Comparison of ENCODE assay signal across 30 cellular contexts in the genomic region with DNA sequence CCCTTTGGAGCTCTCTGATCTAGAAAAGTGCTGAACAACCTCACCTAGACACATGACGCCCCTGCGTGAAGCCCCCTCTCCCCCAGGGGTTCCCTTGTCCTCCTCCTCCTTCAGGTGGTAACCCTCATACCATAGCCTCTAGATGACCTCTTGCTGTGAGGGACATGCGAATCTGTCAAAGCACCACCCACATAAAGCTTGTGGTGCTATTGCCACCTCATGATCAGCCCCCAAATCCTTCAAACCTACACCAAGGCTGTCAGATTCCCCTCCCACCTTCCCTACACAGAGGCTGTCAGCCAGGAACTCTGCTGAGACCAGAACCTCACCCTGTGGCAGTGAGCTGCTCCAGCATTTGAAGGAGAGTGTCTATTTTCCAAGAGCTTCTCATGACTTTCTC. TPM values are rescaled to one million over a fixed set of nuclear protein-coding genes. Genes with fewer than 3 reads are reported as not detected.
"Had no signal": no experiment of that assay in that cellular context is flagged by ENCODE, and none has a peak within 500 bp of the region (broad histone marks: within the 10 kb centered on the region; RNA-seq: fewer than 3 reads in every experiment).

No MANE protein-coding gene starts in this region.

- DNase-seq: activated CD4-positive, alpha-beta memory T cell treated with anti-CD3 and anti-CD28 coated beads, Interleukin-2, amount 10 ng/mL, durations not matched to agents 7 days and 5 days; activated CD4-positive, alpha-beta T cell treated with anti-CD3 and anti-CD28 coated beads for 36 hours; activated CD4-positive, alpha-beta T cell treated with anti-CD3 and anti-CD28 coated beads, Interleukin-2, amount 50 U/mL, for 1 hour; activated CD8-positive, alpha-beta memory T cell treated with anti-CD3 and anti-CD28 coated beads, Interleukin-2, amount 50 U/mL, for 48 hours; activated naive CD4-positive, alpha-beta T cell treated with anti-CD3 and anti-CD28 coated beads, Interleukin-2, amount 50 U/mL, for 16 hours; activated naive CD8-positive, alpha-beta T cell treated with anti-CD3 and anti-CD28 coated beads, Interleukin-2, amount 10 ng/mL, durations not matched to agents 7 days and 5 days; activated T-cell treated with anti-CD3 and anti-CD28 coated beads, Interleukin-2, amount 50 U/mL, for 1 hour; NCI-H1092; NCI-H1417 treated with DMSO at 0.1 percent for 48 hours; NCI-H1694; NCI-H2029; NCI-H2107; NCI-H2171 treated with DMSO at 0.1 percent for 48 hours; NCI-H226; NCI-H510A; NCI-H526 treated with DMSO at 0.1 percent for 48 hours; NCI-H82; RPMI8226; T-cell; T-helper 2 cell; T1000; WERI-Rb-1 had no signal

- H3K27ac ChIP-seq: adrenal gland, breast epithelium, KMS-11, SK-N-MC, WERI-Rb-1 had no signal

- H3K4me1 Mint-ChIP-seq: activated CD4-positive, alpha-beta memory T cell treated with anti-CD3 and anti-CD28 coated beads, Interleukin-2, amount 10 ng/mL, durations not matched to agents 7 days and 5 days; activated CD4-positive, alpha-beta T cell treated with anti-CD3 and anti-CD28 coated beads for 36 hours; activated naive CD8-positive, alpha-beta T cell treated with anti-CD3 and anti-CD28 coated beads, Interleukin-2, amount 10 ng/mL, durations not matched to agents 7 days and 5 days; T-cell had no signal

- H3K36me3 Mint-ChIP-seq: activated naive CD8-positive, alpha-beta T cell treated with anti-CD3 and anti-CD28 coated beads, Interleukin-2, amount 10 ng/mL, durations not matched to agents 7 days and 5 days; T-cell had no signal

- ATAC-seq: activated CD4-positive, alpha-beta T cell treated with anti-CD3 and anti-CD28 coated beads for 36 hours; Panc1; T-cell had no signal

- H3K4me3 ChIP-seq: adrenal gland, breast epithelium, SK-N-MC had no signal

- H3K27me3 ChIP-seq: adrenal gland, breast epithelium had no signal

- H3K9me3 Mint-ChIP-seq: activated CD4-positive, alpha-beta memory T cell treated with anti-CD3 and anti-CD28 coated beads, Interleukin-2, amount 10 ng/mL, durations not matched to agents 7 days and 5 days; activated naive CD8-positive, alpha-beta T cell treated with anti-CD3 and anti-CD28 coated beads, Interleukin-2, amount 10 ng/mL, durations not matched to agents 7 days and 5 days; T-cell had no signal

- H3K4me3 Mint-ChIP-seq: activated CD4-positive, alpha-beta memory T cell treated with anti-CD3 and anti-CD28 coated beads, Interleukin-2, amount 10 ng/mL, durations not matched to agents 7 days and 5 days; activated CD4-positive, alpha-beta T cell treated with anti-CD3 and anti-CD28 coated beads for 36 hours; activated naive CD8-positive, alpha-beta T cell treated with anti-CD3 and anti-CD28 coated beads, Interleukin-2, amount 10 ng/mL, durations not matched to agents 7 days and 5 days; T-cell had no signal

- H3K27ac Mint-ChIP-seq: activated CD4-positive, alpha-beta memory T cell treated with anti-CD3 and anti-CD28 coated beads, Interleukin-2, amount 10 ng/mL, durations not matched to agents 7 days and 5 days; activated CD4-positive, alpha-beta T cell treated with anti-CD3 and anti-CD28 coated beads for 36 hours; activated naive CD8-positive, alpha-beta T cell treated with anti-CD3 and anti-CD28 coated beads, Interleukin-2, amount 10 ng/mL, durations not matched to agents 7 days and 5 days; T-cell had no signal

RNA-seq across cellular contexts. Expression of a gene that starts 43.1 kb away (rescaled TPM):
- total RNA-seq: activated CD4-positive, alpha-beta memory T cell treated with anti-CD3 and anti-CD28 coated beads, Interleukin-2, amount 10 ng/mL, durations not matched to agents 7 days and 5 days; activated CD4-positive, alpha-beta T cell treated with anti-CD3 and anti-CD28 coated beads for 36 hours; activated naive CD8-positive, alpha-beta T cell treated with anti-CD3 and anti-CD28 coated beads, Interleukin-2, amount 10 ng/mL, durations not matched to agents 7 days and 5 days; adrenal gland; breast epithelium; MCF 10A; OCI-LY7; Right ventricle myocardium inferior; T-cell had no signal
- polyA plus RNA-seq: adrenal gland had no signal
